8 cellular contexts compared by ENCODE assay signal in genomic region chr19:43639507-43640423, GRCh38. TPM values are rescaled to one million over a fixed set of nuclear protein-coding genes. Genes with fewer than 3 reads are reported as not detected.
DNase-seq lines count a peak whose midpoint lies in the region; ATAC-seq and TF ChIP-seq lines count a peak whose summit lies in the region.

Gene CADM4 (minus strand): TSS chr19:43639850. CDS start chr19:43639790, 60 bp downstream.

- H3K4me3 Mint-ChIP-seq in T-helper 2 cell treated with Interferon-gamma antibody and Interleukin-4, amounts not matched to agents 5 μg/mL and 100 μg/mL, for 36 hours: peak within 1 kb of the TSS; percentile 75
- H3K4me3 Mint-ChIP-seq in brain: peak within 1 kb of the TSS; percentile 93 to 98 (median 94)
- H3K4me3 Mint-ChIP-seq in immature natural killer cell: peak within 1 kb of the TSS; percentile 78 to 89 (median 84)

- DNase-seq in NCI-H1694 treated with DMSO at 0.1 percent for 48 hours (lab: John Stamatoyannopoulos, UW) (peak; percentile 10), NCI-H1694 (lab: John Stamatoyannopoulos, UW) (no peak), immature natural killer cell (peak; percentile 30 to 44 (median 36)), NCI-H510A treated with DMSO at 0.1 percent for 48 hours (lab: John Stamatoyannopoulos, UW) (no peak)
- DNase-seq in T-helper 2 cell treated with Interferon-gamma antibody and Interleukin-4, amounts not matched to agents 5 μg/mL and 100 μg/mL, for 36 hours (ENCODE audit: low spot score): peak; percentile 17
- peak; percentile 50 for DNase-seq in stimulated activated CD4-positive, alpha-beta T cell treated with anti-CD3 and anti-CD28 coated beads, Interleukin-12 subunit alpha, Interleukin-12 subunit beta, amount 100 ng/mL, for 4 hours

- ATAC-seq in GM21447 (IDR thresholded peaks at IDR 0.05; ENCODE audit: unreplicated experiment): no peak

- TF ChIP-seq CTCF in brain (conservative IDR thresholded peaks at IDR 0.05): no peak

- no peaks in the 10 kb centered on the region for H3K36me3 Mint-ChIP-seq in T-helper 2 cell treated with Interferon-gamma antibody and Interleukin-4, amounts not matched to agents 5 μg/mL and 100 μg/mL, for 36 hours (ENCODE audit: low read depth)
- H3K36me3 Mint-ChIP-seq in brain (peaks cover 4% of the 10 kb centered on the region), immature natural killer cell (peaks cover 0 to 5% (median 0%) of the 10 kb centered on the region in 3 donors)

- H3K4me1 Mint-ChIP-seq in T-helper 2 cell treated with Interferon-gamma antibody and Interleukin-4, amounts not matched to agents 5 μg/mL and 100 μg/mL, for 36 hours (ENCODE audit: low read depth): peaks cover 6% of the 10 kb centered on the region
- peaks cover 74% of the 10 kb centered on the region for H3K4me1 Mint-ChIP-seq in brain
- peaks cover 13% of the 10 kb centered on the region in 2 donors for H3K4me1 Mint-ChIP-seq in immature natural killer cell

- peaks cover 47% of the 10 kb centered on the region for H3K27me3 Mint-ChIP-seq in T-helper 2 cell treated with Interferon-gamma antibody and Interleukin-4, amounts not matched to agents 5 μg/mL and 100 μg/mL, for 36 hours (ENCODE audit: low read depth)
- H3K27me3 Mint-ChIP-seq in brain (peaks cover 7% of the 10 kb centered on the region), immature natural killer cell (ENCODE audit: low read depth in 3 of 3) (peaks cover 7 to 25% (median 24%) of the 10 kb centered on the region in 3 donors)

- H3K27ac Mint-ChIP-seq in T-helper 2 cell treated with Interferon-gamma antibody and Interleukin-4, amounts not matched to agents 5 μg/mL and 100 μg/mL, for 36 hours: peak within 1 kb of the TSS; percentile 41
- H3K27ac Mint-ChIP-seq in brain: peak within 1 kb of the TSS; percentile 90 to 99 (median 98)
- peak within 1 kb of the TSS in 5 of 6 donors; percentile 7 to 78 (median 47) for H3K27ac Mint-ChIP-seq in immature natural killer cell

- H3K9me3 Mint-ChIP-seq in T-helper 2 cell treated with Interferon-gamma antibody and Interleukin-4, amounts not matched to agents 5 μg/mL and 100 μg/mL, for 36 hours: no peaks in the 10 kb centered on the region
- H3K9me3 Mint-ChIP-seq in brain (peaks cover 0 to 5% (median 0%) of the 10 kb centered on the region in 5 experiments), immature natural killer cell (peaks cover 0 to 1% (median 0%) of the 10 kb centered on the region in 6 donors)

RNA-seq across cellular contexts. Expression of gene CADM4, which starts in this region (rescaled TPM):
- polyA plus RNA-seq in brain (ENCODE audit: insufficient read depth, low read depth, low replicate concordance) (207 TPM), immature natural killer cell (under 1 TPM in 1 of 3 donors, not detected in 2; 0.10 TPM)

Comparison
In these comparisons a context has a peak if more than half of its experiments do, and no peak if none do; other contexts are left out.
1. RNA of gene CADM4 (polyA plus RNA-seq): 207 TPM in brain (single experiment); 0.10 TPM in immature natural killer cell; every median in the first group is over 100 times any median in the second.
2. DNase-seq: peak in NCI-H1694 treated with DMSO at 0.1 percent for 48 hours (single experiment), T-helper 2 cell treated with Interferon-gamma antibody and Interleukin-4, amounts not matched to agents 5 μg/mL and 100 μg/mL, for 36 hours (single experiment) and stimulated activated CD4-positive, alpha-beta T cell treated with anti-CD3 and anti-CD28 coated beads, Interleukin-12 subunit alpha, Interleukin-12 subunit beta, amount 100 ng/mL, for 4 hours (single experiment); none in NCI-H1694 (single experiment) and NCI-H510A treated with DMSO at 0.1 percent for 48 hours (single experiment).
3. Peak in DNase-seq in immature natural killer cell; RNA of the gene not detected or under 1 TPM.
4. H3K27ac Mint-ChIP-seq: peak in every context shown above with its lines; median percentile 98 in brain; 47 in immature natural killer cell; 41 in T-helper 2 cell treated with Interferon-gamma antibody and Interleukin-4, amounts not matched to agents 5 μg/mL and 100 μg/mL, for 36 hours.
5. Peak in every context shown above with its lines, with median percentiles within 50 percentile points of each other: H3K4me3 Mint-ChIP-seq.